In genomic region chr20:37564016-37564387, GRCh38 we compare ENCODE assay signal across 16 cellular contexts. TPM values are rescaled to one million over a fixed set of nuclear protein-coding genes. Genes with fewer than 3 reads are reported as not detected.
A peak's percentile ranks its signal among the peaks of the same experiment; 100 is the strongest.
DNase-seq lines count a peak whose midpoint lies in the region; ATAC-seq and TF ChIP-seq lines count a peak whose summit lies in the region.
"Had no signal": no experiment of that assay in that cellular context is flagged by ENCODE, and none has a peak within 500 bp of the region (broad histone marks: within the 10 kb centered on the region; RNA-seq: fewer than 3 reads in every experiment).

No MANE protein-coding gene starts in this region.

- CTCF ChIA-PET in mammary epithelial cell (lab: Charles Lee; ENCODE audit: low non-redundant PET) = interaction anchor here (0.7 kb wide), 1 partner anchor 97 kb away, joined by 4 read pairs; no protein-coding TSS in a partner anchor

- TF ChIP-seq CTCF in mammary epithelial cell (conservative IDR thresholded peaks at IDR 0.05 in 1 of 2, IDR thresholded peaks at IDR 0.05 in 1 of 2; ENCODE audit: extremely low read depth in 1 of 2, insufficient read depth in 1 of 2, low read depth in 1 of 2, low read length in 2 of 2) = no peak
- TF ChIP-seq CTCF in breast epithelium (IDR thresholded peaks at IDR 0.05) = no peak
- no peak for TF ChIP-seq CTCF in OCI-LY3 (IDR thresholded peaks at IDR 0.05; ENCODE audit: low read depth, low read length)
- no peak for TF ChIP-seq CTCF in fibroblast of lung (conservative IDR thresholded peaks at IDR 0.05 in 1 of 2, IDR thresholded peaks at IDR 0.05 in 1 of 2; ENCODE audit: low read depth in 1 of 2, low read length in 2 of 2)

- WGBS in mammary epithelial cell (ENCODE audit: low coverage, missing lambda C conversion rate) = 35% methylated on average over 15 of the region's 19 CpGs

- BruUV-seq in mammary epithelial cell (replicated peaks; lab: Mats Ljungman, UMichigan) = no TSS peak

- H3K4me1 ChIP-seq in mammary epithelial cell (ENCODE audit: insufficient read depth, low read length) (no peaks in the 10 kb centered on the region), breast epithelium (no peaks in the 10 kb centered on the region), OCI-LY3 (ENCODE audit: low read length) (peaks cover 3% of the 10 kb centered on the region; the same call in 1 of the 2 replicates), fibroblast of lung (ENCODE audit: control insufficient read depth, extremely low read depth, insufficient read depth, low read length) (no peaks in the 10 kb centered on the region), skeletal muscle satellite cell (ENCODE audit: control insufficient read depth, insufficient read depth, low read length) (peaks cover 18% of the 10 kb centered on the region)
- H3K4me1 ChIP-seq: prostate gland, upper lobe of right lung had no signal

- H3K79me2 ChIP-seq in mammary epithelial cell (ENCODE audit: insufficient read depth, low read length) (no peaks in the 10 kb centered on the region), OCI-LY3 (ENCODE audit: low read length) (no peaks in the 10 kb centered on the region), fibroblast of lung (ENCODE audit: control insufficient read depth, insufficient read depth, low read length) (no peaks in the 10 kb centered on the region)

- no peak overlapping the region for H3K4me3 ChIP-seq in mammary epithelial cell (replicated peaks in 1 of 3; ENCODE audit: insufficient read depth in 1 of 3, low read depth in 2 of 3, low read length in 3 of 3)
- H3K4me3 ChIP-seq in breast epithelium = no peak overlapping the region
- H3K4me3 ChIP-seq in OCI-LY3 (ENCODE audit: low read length) = peak overlapping the region; percentile 25; the same call in 1 of the 2 replicates
- H3K4me3 ChIP-seq in fibroblast of lung (replicated peaks in 1 of 4; ENCODE audit: control extremely low read depth in 1 of 4, insufficient read depth in 1 of 4, low read depth in 3 of 4, low read length in 4 of 4) = no peak overlapping the region
- H3K4me3 ChIP-seq in skeletal muscle satellite cell (ENCODE audit: low read length) = peak overlapping the region; percentile 40
- H3K4me3 ChIP-seq: prostate gland, SJCRH30, upper lobe of right lung had no signal

- DNase-seq in mammary epithelial cell = no peak
- DNase-seq in breast epithelium (ENCODE audit: low spot score in 2 of 2) = no peak
- DNase-seq in fibroblast of lung (ENCODE audit: low read depth in 2 of 2) = no peak
- DNase-seq in retina = no peak
- no peak for DNase-seq in activated CD4-positive, alpha-beta T cell treated with anti-CD3 and anti-CD28 coated beads for 4 hours
- DNase-seq: activated T-cell treated with anti-CD3 and anti-CD28 coated beads for 4 hours, NCI-H1436 treated with DMSO at 0.1 percent for 48 hours had no signal

- dilution Hi-C loops in mammary epithelial cell (cut with HindIII; ENCODE audit: low sequenced_read_pairs) = no loop called here

- no peaks in the 10 kb centered on the region for H3K9me3 ChIP-seq in mammary epithelial cell (replicated peaks; ENCODE audit: insufficient read depth, low read length)
- no peaks in the 10 kb centered on the region for H3K9me3 ChIP-seq in breast epithelium
- no peaks in the 10 kb centered on the region for H3K9me3 ChIP-seq in OCI-LY3 (ENCODE audit: insufficient read depth, low read length)
- H3K9me3 ChIP-seq in fibroblast of lung (ENCODE audit: control insufficient read depth, insufficient read depth, low read depth, low read length) = no peaks in the 10 kb centered on the region
- no peaks in the 10 kb centered on the region for H3K9me3 ChIP-seq in skeletal muscle satellite cell (replicated peaks; ENCODE audit: low read length)
- H3K9me3 ChIP-seq: prostate gland, SJCRH30, upper lobe of right lung had no signal

- H3K36me3 ChIP-seq in mammary epithelial cell (ENCODE audit: insufficient read depth, low read length) (no peaks in the 10 kb centered on the region), breast epithelium (no peaks in the 10 kb centered on the region), OCI-LY3 (replicated peaks; ENCODE audit: low read depth, low read length) (no peaks in the 10 kb centered on the region), fibroblast of lung (ENCODE audit: control insufficient read depth, insufficient read depth, low read length) (no peaks in the 10 kb centered on the region), skeletal muscle satellite cell (ENCODE audit: insufficient read depth, low read length) (no peaks in the 10 kb centered on the region)
- H3K36me3 ChIP-seq: prostate gland, SJCRH30, upper lobe of right lung had no signal

- H3K9ac ChIP-seq in mammary epithelial cell (ENCODE audit: insufficient read depth, low read length) = no peak overlapping the region
- H3K9ac ChIP-seq in OCI-LY3 (ENCODE audit: low read length) = no peak overlapping the region
- no peak overlapping the region for H3K9ac ChIP-seq in fibroblast of lung (ENCODE audit: insufficient read depth, low read length)
- H3K9ac ChIP-seq in skeletal muscle satellite cell (ENCODE audit: low read depth, low read length) = no peak overlapping the region

- peak overlapping the region; percentile 36 for H3K4me2 ChIP-seq in mammary epithelial cell (ENCODE audit: insufficient read depth, low read depth, low read length)
- H3K4me2 ChIP-seq in OCI-LY3 (ENCODE audit: low read length) = peak overlapping the region; percentile 48
- peak overlapping the region; percentile 13 for H3K4me2 ChIP-seq in fibroblast of lung (ENCODE audit: extremely low read depth, insufficient read depth, low read length)
- peak overlapping the region; percentile 55 for H3K4me2 ChIP-seq in skeletal muscle satellite cell (ENCODE audit: low read length)

- no peak for TF ChIP-seq POLR2A in breast epithelium (IDR thresholded peaks at IDR 0.05)

- H2AFZ ChIP-seq in mammary epithelial cell (ENCODE audit: low read depth, low read length) (peak overlapping the region; percentile 44), OCI-LY3 (ENCODE audit: low read depth, low read length) (peak overlapping the region; percentile 31; the same call in 1 of the 2 replicates), fibroblast of lung (ENCODE audit: low read length) (no peak overlapping the region)

- in situ Hi-C loops in mammary epithelial cell (cut with MboI; ENCODE audit: low sequenced_read_pairs in 2 of 2) = loop anchor here in 1 of 2 donors (10.0 to 25.0 kb wide), 4 partner anchors 431 to 748 kb away; partner anchors contain the start of gene BPI

- ATAC-seq in HG03460 (IDR thresholded peaks at IDR 0.05; ENCODE audit: unreplicated experiment) = no peak

- no peaks in the 10 kb centered on the region for H4K20me1 ChIP-seq in mammary epithelial cell (ENCODE audit: insufficient read depth, low read length)
- H4K20me1 ChIP-seq in OCI-LY3 (ENCODE audit: insufficient read depth, low read length) = no peaks in the 10 kb centered on the region
- H4K20me1 ChIP-seq in fibroblast of lung (ENCODE audit: control insufficient read depth, extremely low read depth, insufficient read depth, low read length) = no peaks in the 10 kb centered on the region

- H3K27ac ChIP-seq in mammary epithelial cell (ENCODE audit: insufficient read depth, low read depth, low read length) (no peak overlapping the region), breast epithelium (no peak overlapping the region), OCI-LY3 (ENCODE audit: low read length) (no peak overlapping the region), fibroblast of lung (ENCODE audit: insufficient read depth, low read length) (no peak overlapping the region)
- H3K27ac ChIP-seq: prostate gland, SJCRH30, upper lobe of right lung had no signal

- intact Hi-C loops in mammary epithelial cell (cut with micrococcal nuclease) (loop anchor here (1.0 to 2.0 kb wide), 5 partner anchors 341 to 759 kb away; no protein-coding TSS in a partner anchor), breast epithelium (cut with DNase I; ENCODE audit: low total_unique reads) (no loop called here)

- H3K27me3 ChIP-seq in mammary epithelial cell (ENCODE audit: insufficient read depth, low read length) (peaks cover 3% of the 10 kb centered on the region), breast epithelium (peaks cover 0 to 52% of the 10 kb centered on the region in 2 donors), OCI-LY3 (ENCODE audit: low read depth, low read length) (peaks cover 56% of the 10 kb centered on the region), fibroblast of lung (ENCODE audit: control insufficient read depth, insufficient read depth, low read length) (peaks cover 28% of the 10 kb centered on the region), skeletal muscle satellite cell (ENCODE audit: control insufficient read depth, insufficient read depth, low read length) (peaks cover 37% of the 10 kb centered on the region)

RNA-seq across cellular contexts. Expression of gene BLCAP, which starts 36.3 kb away (rescaled TPM):
- total RNA-seq in mammary epithelial cell (100 to 1,000 TPM; 106 to 196 TPM), breast epithelium (10 to 100 TPM; 62.9 to 81.8 (median 63.2) TPM), fibroblast of lung (19.3 and 31.0 TPM in 2 replicates)
- polyA plus RNA-seq in mammary epithelial cell (173 TPM), fibroblast of lung (76.7 and 83.1 TPM in 2 replicates)
- polyA minus RNA-seq in mammary epithelial cell (213 TPM), fibroblast of lung (ENCODE audit: low replicate concordance) (79.0 and 91.3 TPM in 2 replicates)
- 42.8 and 45.3 TPM in 2 replicates for polyA plus RNA-seq in fibroblast of lung (2012)
- total RNA-seq in skeletal muscle satellite cell (2012; rRNA removed) = 32.2 and 48.5 TPM in 2 replicates

RNA-seq across cellular contexts. Expression of gene NNAT, which starts 43.0 kb away (rescaled TPM):
- total RNA-seq in mammary epithelial cell = 1 to 10 TPM; 1.0 to 3.3 TPM
- 0.86 TPM for polyA plus RNA-seq in mammary epithelial cell
- polyA minus RNA-seq in mammary epithelial cell = not detected
- total RNA-seq in breast epithelium = 10 to 100 TPM in 1 of 3 donors, 1 to 10 TPM in 2; 3.9 to 82.1 (median 9.7) TPM
- 0.26 and 0.83 TPM in 2 replicates for total RNA-seq in fibroblast of lung
- 0.74 and 2.4 TPM in 2 replicates for polyA plus RNA-seq in fibroblast of lung
- polyA plus RNA-seq in fibroblast of lung (2012) = 0.66 and 3.9 TPM in 2 replicates
- polyA minus RNA-seq in fibroblast of lung (ENCODE audit: low replicate concordance) = 0.33 TPM in 1 of 2 replicates, not detected in the other
- under 0.01 TPM in 1 of 2 replicates, not detected in the other for total RNA-seq in skeletal muscle satellite cell (2012; rRNA removed)
- total RNA-seq: A172; SJCRH30; T-helper 1 cell treated with Interleukin-12 subunit alpha and Interleukin-12 subunit beta and Interleukin-4 antibody, amounts not matched to agents 30 ng/mL and 1 ng/mL, for 36 hours had no signal
- polyA plus RNA-seq: BJ had no signal

Comparison
In these comparisons a context has a peak if more than half of its experiments do, and no peak if none do; other contexts are left out.
1. H3K4me3 ChIP-seq: peak in OCI-LY3 (single experiment) and skeletal muscle satellite cell (single experiment); none in mammary epithelial cell (0 of 3), breast epithelium (0 of 3) and fibroblast of lung (0 of 4).
2. Peak in every context shown above with its lines, with median percentiles within 50 percentile points of each other: H3K4me2 ChIP-seq.